1 cellular context compared by ENCODE assay signal in the genomic region with DNA sequence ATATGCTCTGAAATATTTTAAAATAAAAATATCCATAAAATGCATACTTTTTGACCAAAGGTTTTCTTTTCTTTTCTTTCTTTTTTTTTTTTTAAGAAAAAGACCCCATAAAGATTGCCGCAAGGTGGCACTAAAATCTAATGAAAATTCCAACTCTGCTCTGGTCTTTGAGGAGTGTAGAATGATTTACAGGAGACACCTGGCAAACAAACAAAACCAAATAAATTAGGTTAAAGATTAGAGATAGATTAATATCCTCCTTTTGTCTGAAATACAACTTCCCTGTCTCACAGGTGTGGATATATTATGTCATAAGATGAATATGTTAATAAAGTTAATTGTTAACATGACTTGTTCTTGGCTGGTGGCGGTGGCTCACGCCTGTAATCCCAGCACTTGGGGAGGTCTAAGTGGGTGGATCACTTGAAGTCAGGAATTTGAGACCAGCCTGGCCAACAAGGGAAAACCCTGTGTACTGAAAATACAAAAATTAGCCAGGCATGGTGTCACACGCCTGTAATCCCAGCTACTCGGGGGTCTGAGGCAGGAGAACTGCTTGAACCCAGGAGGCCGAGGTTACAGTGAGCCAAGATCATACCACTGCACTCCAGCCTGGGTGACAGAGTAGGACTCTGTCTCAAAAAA.
TF ChIP-seq lines count a peak whose summit lies in the region.

No MANE protein-coding gene starts in this region.

TF ChIP-seq in endothelial cell of umbilical vein, 7 proteins besides CTCF, POLR2A, EP300 and RAD21 (continued from another document):
- TF ChIP-seq EZH2 (IDR thresholded peaks at IDR 0.05; ENCODE audit: borderline replicate concordance, low read depth, low read length, severe bottlenecking) = no peak
- TF ChIP-seq, protein P1, sequence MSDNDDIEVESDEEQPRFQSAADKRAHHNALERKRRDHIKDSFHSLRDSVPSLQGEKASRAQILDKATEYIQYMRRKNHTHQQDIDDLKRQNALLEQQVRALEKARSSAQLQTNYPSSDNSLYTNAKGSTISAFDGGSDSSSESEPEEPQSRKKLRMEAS (IDR thresholded peaks at IDR 0.05; ENCODE audit: insufficient read depth, insufficient read length) = no peak
TF ChIP-seq in endothelial cell of umbilical vein: peak in this region for 0.
